ENCODE assay signal across 12 cellular contexts in the genomic region with DNA sequence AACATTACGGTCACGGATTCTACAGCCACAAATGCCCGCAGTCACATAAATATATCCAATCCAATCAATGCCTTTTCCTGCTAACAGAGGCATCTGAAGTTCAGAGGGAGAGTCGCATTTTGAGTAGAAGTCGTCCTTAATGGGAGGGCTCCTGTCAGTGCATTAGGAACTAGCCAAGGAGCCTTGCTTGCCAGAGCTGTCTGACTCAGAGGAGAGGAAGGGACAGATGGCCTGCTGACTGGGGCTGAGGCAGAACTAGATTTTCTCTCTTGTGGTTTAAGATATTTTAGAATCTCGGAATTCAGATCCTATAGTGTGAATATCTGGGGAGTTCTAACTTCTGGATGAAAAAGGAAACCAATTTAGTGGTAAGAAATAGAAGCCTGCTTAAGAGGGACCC. TPM values are rescaled to one million over a fixed set of nuclear protein-coding genes. Genes with fewer than 3 reads are reported as not detected.
A peak's percentile ranks its signal among the peaks of the same experiment; 100 is the strongest.
DNase-seq lines count a peak whose midpoint lies in the region; ATAC-seq and TF ChIP-seq lines count a peak whose summit lies in the region.
"Had no signal": no experiment of that assay in that cellular context is flagged by ENCODE, and none has a peak within 500 bp of the region (broad histone marks: within the 10 kb centered on the region; RNA-seq: fewer than 3 reads in every experiment).

No MANE protein-coding gene starts in this region.

- no peak overlapping the region for H2AFZ ChIP-seq in PC-3 (ENCODE audit: low read length)
- no peak overlapping the region for H2AFZ ChIP-seq in fibroblast of lung (ENCODE audit: low read length)
- no peak overlapping the region for H2AFZ ChIP-seq in H9 (ENCODE audit: low read length)

- H3K27me3 Mint-ChIP-seq in H9 (ENCODE audit: low read depth), result no peaks in the 10 kb centered on the region; the same call in 1 of the 2 replicates
- H3K27me3 Mint-ChIP-seq: activated CD8-positive, alpha-beta memory T cell treated with anti-CD3 and anti-CD28 coated beads, Interleukin-2, amount 10 ng/mL, durations not matched to agents 7 days and 5 days; naive B cell had no signal

- no peak overlapping the region for H2BK5ac ChIP-seq in H9 (ENCODE audit: insufficient read length, low read length)

- H3K9me2 ChIP-seq in PC-3 (replicated peaks; ENCODE audit: low read length), result no peaks in the 10 kb centered on the region

- no peak overlapping the region for H3K4me3 ChIP-seq in PC-3 (ENCODE audit: low read length)
- no peak overlapping the region for H3K4me3 ChIP-seq in fibroblast of lung (replicated peaks in 1 of 4; ENCODE audit: control extremely low read depth in 1 of 4, insufficient read depth in 1 of 4, low read depth in 3 of 4, low read length in 4 of 4)

- DNase-seq in Ammon's horn (ENCODE audit: low spot score), result peak; percentile 67
- peak; percentile 41 for DNase-seq in PC-3
- DNase-seq in fibroblast of lung (ENCODE audit: low read depth in 2 of 2), result peak; percentile 86 to 94
- peak; percentile 56 for DNase-seq in pons (ENCODE audit: low spot score)
- DNase-seq in H9, result no peak
- DNase-seq in cortex of kidney (lab: John Stamatoyannopoulos, UW), result no peak
- no peak for DNase-seq in DMS79 treated with DMSO at 0.1 percent for 48 hours (lab: John Stamatoyannopoulos, UW)
- DNase-seq: activated CD8-positive, alpha-beta memory T cell treated with anti-CD3 and anti-CD28 coated beads, Interleukin-2, amount 10 ng/mL, durations not matched to agents 7 days and 5 days; naive B cell; NCI-H1417 treated with DMSO at 0.1 percent for 48 hours had no signal

- no peaks in the 10 kb centered on the region for H3K4me1 Mint-ChIP-seq in H9

- WGBS in H9 (ENCODE audit: extremely low coverage, insufficient read length, low lambda C conversion rate), result no CpG with 5 or more reads among the region's 6 CpGs

- CTCF ChIA-PET in PC-3 (lab: Charles Lee), result no interaction called here

- POLR2A ChIA-PET in PC-3 (lab: Charles Lee; ENCODE audit: unreplicated experiment), result interaction anchor here (0.6 kb wide), 1 partner anchor 10 kb away, joined by 3 read pairs; no protein-coding TSS in a partner anchor

- H4K20me1 ChIP-seq in PC-3 (ENCODE audit: low read length) (no peaks in the 10 kb centered on the region), fibroblast of lung (ENCODE audit: control insufficient read depth, extremely low read depth, insufficient read depth, low read length) (no peaks in the 10 kb centered on the region), H9 (ENCODE audit: control insufficient read depth, insufficient read depth, insufficient read length) (no peaks in the 10 kb centered on the region)

- no peaks in the 10 kb centered on the region for H3K79me1 ChIP-seq in H9 (ENCODE audit: insufficient read depth, low read depth, low read length, poor library complexity, severe bottlenecking)

- peaks cover 10% of the 10 kb centered on the region for H3F3A ChIP-seq in PC-3 (ENCODE audit: low read length, unreplicated experiment)

- no peak overlapping the region for H2BK20ac ChIP-seq in H9 (ENCODE audit: low read depth, low read length, poor library complexity, severe bottlenecking)

- H3K9me3 Mint-ChIP-seq in H9, result no peaks in the 10 kb centered on the region
- H3K9me3 Mint-ChIP-seq: naive B cell had no signal

- no peak overlapping the region for H3T11ph ChIP-seq in H9 (ENCODE audit: low read length)

- H3K79me2 ChIP-seq in PC-3 (ENCODE audit: low read length) (no peaks in the 10 kb centered on the region), fibroblast of lung (ENCODE audit: control insufficient read depth, insufficient read depth, low read length) (no peaks in the 10 kb centered on the region), H9 (ENCODE audit: insufficient read depth, low read length) (no peaks in the 10 kb centered on the region)

- H3K23ac ChIP-seq in H9 (ENCODE audit: insufficient read length, low read depth, low read length), result no peak overlapping the region

- no peak overlapping the region for H3K9ac ChIP-seq in PC-3 (ENCODE audit: low read length)
- no peak overlapping the region for H3K9ac ChIP-seq in fibroblast of lung (ENCODE audit: insufficient read depth, low read length)
- no peak overlapping the region for H3K9ac ChIP-seq in H9 (ENCODE audit: extremely low read depth, insufficient read length, low read length)

- H3K23me2 ChIP-seq in H9 (ENCODE audit: insufficient read length, low read depth, low read length, poor library complexity, severe bottlenecking), result no peaks in the 10 kb centered on the region

- intact Hi-C loops in PC-3 (cut with micrococcal nuclease), result no loop called here

- H3K56ac ChIP-seq in H9 (ENCODE audit: insufficient read length, low read depth, low read length), result no peak overlapping the region

- H4K91ac ChIP-seq in H9 (ENCODE audit: insufficient read length, low read depth, low read length), result no peak overlapping the region

- no TSS peak for BruUV-seq in PC-3 (replicated peaks; lab: Mats Ljungman, UMichigan)

- no peak overlapping the region for H4K5ac ChIP-seq in H9 (ENCODE audit: insufficient read length, low read depth, low read length)

- H3K4me1 ChIP-seq in PC-3 (ENCODE audit: insufficient read depth, low read length), result peaks cover 46% of the 10 kb centered on the region
- peaks cover 19% of the 10 kb centered on the region for H3K4me1 ChIP-seq in fibroblast of lung (ENCODE audit: control insufficient read depth, extremely low read depth, insufficient read depth, low read length)
- no peaks in the 10 kb centered on the region for H3K4me1 ChIP-seq in H9 (ENCODE audit: insufficient read depth, low read length)

- no peak overlapping the region for H2AK5ac ChIP-seq in H9 (ENCODE audit: insufficient read length, low read length)

- H3K36me3 ChIP-seq in PC-3 (ENCODE audit: low read depth, low read length) (no peaks in the 10 kb centered on the region; the same call in 1 of the 2 replicates), fibroblast of lung (ENCODE audit: control insufficient read depth, insufficient read depth, low read length) (peaks cover 8% of the 10 kb centered on the region)

- no peak overlapping the region for H2BK12ac ChIP-seq in H9 (ENCODE audit: insufficient read length, low read depth, low read length)

- no peak overlapping the region for H3K4me3 Mint-ChIP-seq in H9
- H3K4me3 Mint-ChIP-seq: activated CD8-positive, alpha-beta memory T cell treated with anti-CD3 and anti-CD28 coated beads, Interleukin-2, amount 10 ng/mL, durations not matched to agents 7 days and 5 days; naive B cell had no signal

- ATAC-seq in PC-3 (no peak), GM18519 (IDR thresholded peaks at IDR 0.05; ENCODE audit: low FRiP score, unreplicated experiment) (no peak)
- ATAC-seq: activated CD8-positive, alpha-beta memory T cell treated with anti-CD3 and anti-CD28 coated beads, Interleukin-2, amount 10 ng/mL, durations not matched to agents 7 days and 5 days had no signal

- H3K4me2 ChIP-seq in PC-3 (ENCODE audit: low read length) (no peak overlapping the region), fibroblast of lung (ENCODE audit: extremely low read depth, insufficient read depth, low read length) (peak overlapping the region; percentile 6), H9 (ENCODE audit: insufficient read depth, insufficient read length, low read length) (no peak overlapping the region)

- no peak overlapping the region for H3K14ac ChIP-seq in H9 (ENCODE audit: insufficient read depth, low read length)

- H3K27ac ChIP-seq in PC-3 (ENCODE audit: low read length) (peak overlapping the region; percentile 23), fibroblast of lung (ENCODE audit: insufficient read depth, low read length) (peak overlapping the region; percentile 55), H9 (ENCODE audit: insufficient read length, low read depth, low read length) (no peak overlapping the region)

- H3K27me3 ChIP-seq in PC-3 (ENCODE audit: low read length) (no peaks in the 10 kb centered on the region), fibroblast of lung (ENCODE audit: control insufficient read depth, insufficient read depth, low read length) (no peaks in the 10 kb centered on the region), H9 (ENCODE audit: insufficient read depth, low read length) (no peaks in the 10 kb centered on the region)

- TF ChIP-seq CTCF in PC-3 (conservative IDR thresholded peaks at IDR 0.05; ENCODE audit: low read depth, low read length), result no peak
- TF ChIP-seq CTCF in fibroblast of lung (conservative IDR thresholded peaks at IDR 0.05 in 1 of 2, IDR thresholded peaks at IDR 0.05 in 1 of 2; ENCODE audit: low read depth in 1 of 2, low read length in 2 of 2), result no peak
- no peak for TF ChIP-seq CTCF in H9 (conservative IDR thresholded peaks at IDR 0.05)

- H3K27ac Mint-ChIP-seq in H9, result no peak overlapping the region

- H2BK15ac ChIP-seq in H9 (ENCODE audit: low read depth, low read length), result no peak overlapping the region

- H3K36me3 Mint-ChIP-seq in H9 (ENCODE audit: insufficient read depth in 1 of 3, low read depth in 3 of 3), result peaks cover 8 to 37% (median 21%) of the 10 kb centered on the region in 3 experiments; a peak in 6 of 7 replicates
- H3K36me3 Mint-ChIP-seq: naive B cell had no signal

- H3K4ac ChIP-seq in H9 (ENCODE audit: low read depth, low read length), result no peak overlapping the region

- no peaks in the 10 kb centered on the region for H3K9me3 ChIP-seq in PC-3 (ENCODE audit: low read length)
- no peaks in the 10 kb centered on the region for H3K9me3 ChIP-seq in fibroblast of lung (ENCODE audit: control insufficient read depth, insufficient read depth, low read depth, low read length)
- H3K9me3 ChIP-seq in H9 (ENCODE audit: control insufficient read depth, low read depth, low read length), result no peaks in the 10 kb centered on the region

- H2BK120ac ChIP-seq in H9 (ENCODE audit: low read depth, low read length, poor library complexity, severe bottlenecking), result no peak overlapping the region

- H3K18ac ChIP-seq in H9 (ENCODE audit: insufficient read length, low read depth, low read length), result no peak overlapping the region

- no peak overlapping the region for H4K8ac ChIP-seq in H9 (replicated peaks; ENCODE audit: insufficient read length, low read depth, low read length)

RNA-seq across cellular contexts. Expression of a gene that starts 10.6 kb away (rescaled TPM):
- total RNA-seq in PC-3 (2014; rRNA removed), result 6.9 and 8.2 TPM in 2 replicates
- total RNA-seq in fibroblast of lung, result 4.4 and 9.2 TPM in 2 replicates
- polyA plus RNA-seq in fibroblast of lung, result 5.5 and 9.4 TPM in 2 replicates
- polyA plus RNA-seq in fibroblast of lung (2012), result 5.6 and 11.8 TPM in 2 replicates
- 1.7 and 15.4 TPM in 2 replicates for polyA minus RNA-seq in fibroblast of lung (ENCODE audit: low replicate concordance)
- 17.2 and 17.9 TPM in 2 replicates for total RNA-seq in H9 (2021)
- total RNA-seq: SK-MEL-5 had no signal

RNA-seq across cellular contexts. Expression of a gene that starts 35.6 kb away (rescaled TPM):
- 19.6 and 25.7 TPM in 2 replicates for total RNA-seq in PC-3 (2014; rRNA removed)
- 0.17 and 0.26 TPM in 2 replicates for total RNA-seq in fibroblast of lung
- not detected in 2 replicates for polyA plus RNA-seq in fibroblast of lung
- not detected in 2 replicates for polyA plus RNA-seq in fibroblast of lung (2012)
- polyA minus RNA-seq in fibroblast of lung (ENCODE audit: low replicate concordance), result not detected in 2 replicates
- 49.5 and 51.3 TPM in 2 replicates for total RNA-seq in H9 (2021)

RNA-seq across cellular contexts. Expression of a gene that starts 56.0 kb away (rescaled TPM):
- total RNA-seq in PC-3 (2014; rRNA removed) (139 and 171 TPM in 2 replicates), fibroblast of lung (28.4 and 37.5 TPM in 2 replicates), H9 (2021) (81.4 and 83.5 TPM in 2 replicates)
- 25.7 and 38.8 TPM in 2 replicates for polyA plus RNA-seq in fibroblast of lung
- 18.2 and 34.5 TPM in 2 replicates for polyA plus RNA-seq in fibroblast of lung (2012)
- polyA minus RNA-seq in fibroblast of lung (ENCODE audit: low replicate concordance), result 4.7 and 19.3 TPM in 2 replicates

Comparison
In these comparisons a context has a peak if more than half of its experiments do, and no peak if none do; other contexts are left out.
1. DNase-seq: peak in Ammon's horn (single experiment), PC-3 (single experiment), fibroblast of lung (2 of 2) and pons (single experiment); none in H9 (single experiment), cortex of kidney (single experiment) and DMS79 treated with DMSO at 0.1 percent for 48 hours (single experiment).
2. RNA of a gene that starts 35.6 kb away (total RNA-seq): 49.5 to 51.3 TPM in H9 and 19.6 to 25.7 TPM in PC-3; 0.17 to 0.26 TPM in fibroblast of lung; every median in the first group is over 10 times any median in the second.